ENCODE assay signal across 8 cellular contexts in the genomic region with DNA sequence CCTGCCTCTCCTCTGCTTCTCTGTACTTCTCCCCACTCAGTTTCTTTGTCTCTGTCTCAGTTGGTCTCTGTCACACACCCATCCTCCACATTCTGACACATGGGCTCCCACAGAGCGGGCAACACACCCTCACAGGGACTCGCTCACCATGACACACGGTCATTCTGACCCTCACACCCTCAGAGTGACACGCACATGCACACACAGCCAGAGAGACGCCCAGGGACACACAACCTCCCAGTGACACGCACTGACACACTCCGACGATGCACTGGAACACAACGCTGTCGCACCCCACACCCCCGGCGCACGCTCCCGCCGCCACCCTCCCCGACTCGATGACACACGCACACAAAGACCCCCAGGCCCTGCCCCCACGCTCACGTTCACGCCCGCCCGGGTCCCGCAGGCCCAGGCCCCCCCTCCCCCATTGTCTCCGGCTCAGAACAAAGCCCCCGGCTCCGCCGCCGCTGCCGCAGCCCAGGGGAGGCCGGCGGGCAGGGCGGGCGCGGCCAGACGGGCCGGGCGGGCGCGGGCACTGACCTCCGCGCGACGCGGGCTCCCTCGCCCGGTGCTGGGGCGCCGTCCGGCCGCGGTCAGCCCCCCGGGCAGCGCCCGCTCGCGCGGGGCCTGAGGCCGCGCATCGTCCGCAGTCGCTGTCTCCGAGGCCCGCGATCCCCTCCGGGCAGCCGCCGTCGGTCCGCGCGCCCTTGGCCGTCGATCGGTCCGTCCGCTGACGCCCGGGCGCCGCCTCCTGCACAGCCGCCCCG. TPM values are rescaled to one million over a fixed set of nuclear protein-coding genes. Genes with fewer than 3 reads are reported as not detected.
DNase-seq lines count a peak whose midpoint lies in the region; ATAC-seq, FAIRE-seq and TF ChIP-seq lines count a peak whose summit lies in the region.

No MANE protein-coding gene starts in this region.

- FAIRE-seq in GM19239 (lab: Jason Lieb, UNC) = no peak

- POLR2A ChIA-PET in activated CD4-positive, alpha-beta memory T cell treated with anti-CD3 and anti-CD28 coated beads for 36 hours (lab: Charles Lee) = no interaction called here
- POLR2A ChIA-PET in activated CD4-positive, alpha-beta memory T cell treated with anti-CD3 and anti-CD28 coated beads, Interleukin-2, amount 10 ng/mL, durations not matched to agents 7 days and 5 days (lab: Charles Lee) = no interaction called here

- ATAC-seq in lung (ENCODE audit: insufficient read depth, low FRiP score) = no peak

- H3K27me3 Mint-ChIP-seq in activated CD4-positive, alpha-beta memory T cell treated with anti-CD3 and anti-CD28 coated beads for 36 hours = peaks cover 3% of the 10 kb centered on the region
- H3K27me3 Mint-ChIP-seq in activated CD4-positive, alpha-beta memory T cell treated with anti-CD3 and anti-CD28 coated beads, Interleukin-2, amount 10 ng/mL, durations not matched to agents 7 days and 5 days = peaks cover 18% of the 10 kb centered on the region

- no peaks in the 10 kb centered on the region for H3K4me1 Mint-ChIP-seq in activated CD4-positive, alpha-beta memory T cell treated with anti-CD3 and anti-CD28 coated beads for 36 hours (ENCODE audit: low read depth)
- peaks cover 3% of the 10 kb centered on the region for H3K4me1 Mint-ChIP-seq in activated CD4-positive, alpha-beta memory T cell treated with anti-CD3 and anti-CD28 coated beads, Interleukin-2, amount 10 ng/mL, durations not matched to agents 7 days and 5 days

- intact Hi-C loops in activated CD4-positive, alpha-beta memory T cell treated with anti-CD3 and anti-CD28 coated beads for 36 hours (cut with micrococcal nuclease) = no loop called here

- DNase-seq in activated CD4-positive, alpha-beta memory T cell treated with anti-CD3 and anti-CD28 coated beads for 36 hours = peak; percentile 54
- no peak for DNase-seq in activated CD4-positive, alpha-beta memory T cell treated with anti-CD3 and anti-CD28 coated beads, Interleukin-2, amount 10 ng/mL, durations not matched to agents 7 days and 5 days
- no peak for DNase-seq in brain microvascular endothelial cell
- no peak for DNase-seq in lung (ENCODE audit: low spot score)
- DNase-seq in suprapubic skin (ENCODE audit: low spot score in 2 of 2) = no peak
- no peak for DNase-seq in DMS 273 (lab: John Stamatoyannopoulos, UW; ENCODE audit: unreplicated experiment)
- DNase-seq in NCI-H2196 treated with DMSO at 0.1 percent for 48 hours (lab: John Stamatoyannopoulos, UW; ENCODE audit: unreplicated experiment) = no peak
- no peak for DNase-seq in GM19239 (ENCODE audit: insufficient read length, low spot score)

- TF ChIP-seq CTCF in brain microvascular endothelial cell (IDR thresholded peaks at IDR 0.05; ENCODE audit: low read depth, low read length, missing control alignments) (no peak), lung (IDR thresholded peaks at IDR 0.05; ENCODE audit: control extremely low read depth, extremely low read depth) (no peak), suprapubic skin (IDR thresholded peaks at IDR 0.05) (no peak)

- H3K4me1 ChIP-seq in lung (ENCODE audit: control insufficient read depth in 2 of 2, insufficient read depth in 2 of 2, low read length in 2 of 2) (peaks cover 0 to 5% of the 10 kb centered on the region in 2 donors), suprapubic skin (peaks cover 19% of the 10 kb centered on the region)

- H3K9me3 ChIP-seq in lung (ENCODE audit: control insufficient read depth in 2 of 2, insufficient read depth in 1 of 2, low read length in 1 of 2) (no peaks in the 10 kb centered on the region), suprapubic skin (no peaks in the 10 kb centered on the region)

- H3K36me3 ChIP-seq in brain microvascular endothelial cell (replicated peaks) = no peaks in the 10 kb centered on the region
- no peaks in the 10 kb centered on the region for H3K36me3 ChIP-seq in lung (ENCODE audit: control insufficient read depth in 2 of 2, insufficient read depth in 2 of 2, low read length in 2 of 2)
- no peaks in the 10 kb centered on the region for H3K36me3 ChIP-seq in suprapubic skin

- no peaks in the 10 kb centered on the region for H3K9me3 Mint-ChIP-seq in activated CD4-positive, alpha-beta memory T cell treated with anti-CD3 and anti-CD28 coated beads for 36 hours
- no peaks in the 10 kb centered on the region for H3K9me3 Mint-ChIP-seq in activated CD4-positive, alpha-beta memory T cell treated with anti-CD3 and anti-CD28 coated beads, Interleukin-2, amount 10 ng/mL, durations not matched to agents 7 days and 5 days

- H3K27ac ChIP-seq in brain microvascular endothelial cell (no peak overlapping the region), lung (ENCODE audit: low read depth in 1 of 2, low read length in 1 of 2) (peak overlapping the region; percentile 55 to 67), suprapubic skin (peak overlapping the region; percentile 71)

- in situ Hi-C loops in brain microvascular endothelial cell (cut with HindIII; ENCODE audit: low pct_ligation_motif_present, low sequenced_read_pairs) = no loop called here

- TF ChIP-seq EP300 in suprapubic skin (IDR thresholded peaks at IDR 0.05) = no peak

- H3K4me3 Mint-ChIP-seq in activated CD4-positive, alpha-beta memory T cell treated with anti-CD3 and anti-CD28 coated beads for 36 hours = no peak overlapping the region
- H3K4me3 Mint-ChIP-seq in activated CD4-positive, alpha-beta memory T cell treated with anti-CD3 and anti-CD28 coated beads, Interleukin-2, amount 10 ng/mL, durations not matched to agents 7 days and 5 days = no peak overlapping the region

- H3K27ac Mint-ChIP-seq in activated CD4-positive, alpha-beta memory T cell treated with anti-CD3 and anti-CD28 coated beads for 36 hours = no peak overlapping the region
- H3K27ac Mint-ChIP-seq in activated CD4-positive, alpha-beta memory T cell treated with anti-CD3 and anti-CD28 coated beads, Interleukin-2, amount 10 ng/mL, durations not matched to agents 7 days and 5 days = no peak overlapping the region

- no peak for TF ChIP-seq POLR2A in suprapubic skin (IDR thresholded peaks at IDR 0.05)

- H3K4me3 ChIP-seq in brain microvascular endothelial cell (ENCODE audit: low read depth, low read length) (peak overlapping the region; percentile 26), lung (peak overlapping the region; percentile 35), suprapubic skin (peak overlapping the region; percentile 54)

- 3 to 8% methylated on average over 41 to 84 of the region's 84 CpGs for WGBS in lung, 2 donors
- 5% methylated on average over 65 of the region's 84 CpGs for WGBS in suprapubic skin

- H3K27me3 ChIP-seq in brain microvascular endothelial cell (replicated peaks) (peaks cover 46% of the 10 kb centered on the region), lung (ENCODE audit: control insufficient read depth, insufficient read depth) (no peaks in the 10 kb centered on the region), suprapubic skin (no peaks in the 10 kb centered on the region)

- CTCF ChIA-PET in activated CD4-positive, alpha-beta memory T cell treated with anti-CD3 and anti-CD28 coated beads for 36 hours (lab: Charles Lee) = no interaction called here
- CTCF ChIA-PET in activated CD4-positive, alpha-beta memory T cell treated with anti-CD3 and anti-CD28 coated beads, Interleukin-2, amount 10 ng/mL, durations not matched to agents 7 days and 5 days (lab: Charles Lee) = no interaction called here

- H3K36me3 Mint-ChIP-seq in activated CD4-positive, alpha-beta memory T cell treated with anti-CD3 and anti-CD28 coated beads for 36 hours = no peaks in the 10 kb centered on the region
- no peaks in the 10 kb centered on the region for H3K36me3 Mint-ChIP-seq in activated CD4-positive, alpha-beta memory T cell treated with anti-CD3 and anti-CD28 coated beads, Interleukin-2, amount 10 ng/mL, durations not matched to agents 7 days and 5 days (ENCODE audit: low read depth)

RNA-seq across cellular contexts. Expression of a gene that starts 0.4 kb away (rescaled TPM):
- under 1 TPM; 0.80 to 0.90 TPM for total RNA-seq in activated CD4-positive, alpha-beta memory T cell treated with anti-CD3 and anti-CD28 coated beads for 36 hours
- under 1 TPM; 0.23 to 0.25 TPM for total RNA-seq in activated CD4-positive, alpha-beta memory T cell treated with anti-CD3 and anti-CD28 coated beads, Interleukin-2, amount 10 ng/mL, durations not matched to agents 7 days and 5 days
- total RNA-seq in lung = 10 to 100 TPM; 14.9 to 39.9 TPM
- polyA plus RNA-seq in lung = 1 to 10 TPM; 6.0 to 8.2 TPM
- 1 to 10 TPM; 3.9 to 9.0 (median 6.4) TPM for total RNA-seq in suprapubic skin

RNA-seq across cellular contexts. Expression of a gene that starts 27.9 kb away (rescaled TPM):
- 100 to 1,000 TPM in 1 of 2 experiments, 10 to 100 TPM in 1; 98.5 to 102 TPM for total RNA-seq in activated CD4-positive, alpha-beta memory T cell treated with anti-CD3 and anti-CD28 coated beads for 36 hours
- 10 to 100 TPM; 54.1 to 56.3 TPM for total RNA-seq in activated CD4-positive, alpha-beta memory T cell treated with anti-CD3 and anti-CD28 coated beads, Interleukin-2, amount 10 ng/mL, durations not matched to agents 7 days and 5 days
- total RNA-seq in lung (10 to 100 TPM; 28.2 to 43.2 TPM), suprapubic skin (10 to 100 TPM; 17.1 to 35.2 (median 26.4) TPM)
- polyA plus RNA-seq in lung = 10 to 100 TPM; 48.6 to 81.4 TPM

RNA-seq across cellular contexts. Expression of a gene that starts 36.0 kb away (rescaled TPM):
- total RNA-seq in activated CD4-positive, alpha-beta memory T cell treated with anti-CD3 and anti-CD28 coated beads for 36 hours = 10 to 100 TPM; 53.2 to 56.6 TPM
- 100 to 1,000 TPM; 130 to 131 TPM for total RNA-seq in activated CD4-positive, alpha-beta memory T cell treated with anti-CD3 and anti-CD28 coated beads, Interleukin-2, amount 10 ng/mL, durations not matched to agents 7 days and 5 days
- total RNA-seq in lung (100 to 1,000 TPM; 124 to 150 TPM), suprapubic skin (100 to 1,000 TPM in 2 of 4 donors, 10 to 100 TPM in 2; 56.1 to 126 (median 81.9) TPM)
- 100 to 1,000 TPM in 1 of 2 donors, 10 to 100 TPM in 1; 57.6 to 169 TPM for polyA plus RNA-seq in lung

RNA-seq across cellular contexts. Expression of a gene that starts 43.2 kb away (rescaled TPM):
- 100 to 1,000 TPM; 158 to 165 TPM for total RNA-seq in activated CD4-positive, alpha-beta memory T cell treated with anti-CD3 and anti-CD28 coated beads for 36 hours
- 100 to 1,000 TPM; 159 to 161 TPM for total RNA-seq in activated CD4-positive, alpha-beta memory T cell treated with anti-CD3 and anti-CD28 coated beads, Interleukin-2, amount 10 ng/mL, durations not matched to agents 7 days and 5 days
- 100 to 1,000 TPM in 1 of 2 donors, 10 to 100 TPM in 1; 23.9 to 149 TPM for total RNA-seq in lung
- 100 to 1,000 TPM; 108 to 126 TPM for polyA plus RNA-seq in lung
- 10 to 100 TPM; 24.1 to 54.5 (median 40.1) TPM for total RNA-seq in suprapubic skin

RNA-seq across cellular contexts. Expression of a gene that starts 51.6 kb away (rescaled TPM):
- total RNA-seq in activated CD4-positive, alpha-beta memory T cell treated with anti-CD3 and anti-CD28 coated beads for 36 hours = 10 to 100 TPM; 89.2 to 95.8 TPM
- total RNA-seq in activated CD4-positive, alpha-beta memory T cell treated with anti-CD3 and anti-CD28 coated beads, Interleukin-2, amount 10 ng/mL, durations not matched to agents 7 days and 5 days = 100 to 1,000 TPM; 135 to 138 TPM
- total RNA-seq in lung (100 to 1,000 TPM; 134 to 147 TPM), suprapubic skin (10 to 100 TPM; 59.8 to 83.8 (median 71.5) TPM)
- 100 to 1,000 TPM in 1 of 2 donors, 10 to 100 TPM in 1; 91.1 to 138 TPM for polyA plus RNA-seq in lung
